10 cellular contexts compared by ENCODE assay signal in genomic region chr7:1920266-1920681, GRCh38.
A peak's percentile ranks its signal among the peaks of the same experiment; 100 is the strongest.
DNase-seq lines count a peak whose midpoint lies in the region; ATAC-seq and TF ChIP-seq lines count a peak whose summit lies in the region.
"Had no signal": no experiment of that assay in that cellular context is flagged by ENCODE, and none has a peak within 500 bp of the region (broad histone marks: within the 10 kb centered on the region; RNA-seq: fewer than 3 reads in every experiment).

No MANE protein-coding gene starts in this region.

- no peaks in the 10 kb centered on the region for H3K9me2 ChIP-seq in OCI-LY7 (ENCODE audit: insufficient read depth, low read length)
- H3K9me2 ChIP-seq in MM.1S (replicated peaks; ENCODE audit: insufficient read depth, low read length) = no peaks in the 10 kb centered on the region

- POLR2A ChIA-PET in OCI-LY7 (lab: Charles Lee) = no interaction called here

- H3K27me3 Mint-ChIP-seq in activated naive CD8-positive, alpha-beta T cell treated with anti-CD3 and anti-CD28 coated beads, Interleukin-2, amount 50 U/mL, for 24 hours = no peaks in the 10 kb centered on the region

- TF ChIP-seq POLR2A in testis (IDR thresholded peaks at IDR 0.05) = no peak

- H2AFZ ChIP-seq in OCI-LY7 (ENCODE audit: low read length) (no peak overlapping the region), MM.1S (ENCODE audit: low read length) (no peak overlapping the region)
- H2AFZ ChIP-seq: PC-9 had no signal

- peak overlapping the region; percentile 9; the same call in 1 of the 2 replicates for H3K4me2 ChIP-seq in OCI-LY7 (ENCODE audit: low read length)
- H3K4me2 ChIP-seq in MM.1S (ENCODE audit: low read depth, low read length) = no peak overlapping the region
- H3K4me2 ChIP-seq: PC-9 had no signal

- H3K36me3 ChIP-seq in OCI-LY7 (ENCODE audit: insufficient read depth, low read length) = no peaks in the 10 kb centered on the region
- no peaks in the 10 kb centered on the region for H3K36me3 ChIP-seq in MM.1S (replicated peaks; ENCODE audit: insufficient read depth, low read length)
- no peaks in the 10 kb centered on the region for H3K36me3 ChIP-seq in testis (ENCODE audit: low read depth, missing control alignments)

- ATAC-seq in GM21529 (IDR thresholded peaks at IDR 0.05; ENCODE audit: unreplicated experiment) = peak; percentile 51
- peak; percentile 29 for ATAC-seq in activated naive CD8-positive, alpha-beta T cell treated with anti-CD3 and anti-CD28 coated beads, Interleukin-2, amount 50 U/mL, for 24 hours

- H3K27me3 ChIP-seq in MM.1S (replicated peaks; ENCODE audit: insufficient read depth, low read length) (no peaks in the 10 kb centered on the region), testis (no peaks in the 10 kb centered on the region)

- H3K27ac Mint-ChIP-seq in activated naive CD8-positive, alpha-beta T cell treated with anti-CD3 and anti-CD28 coated beads, Interleukin-2, amount 50 U/mL, for 24 hours = peak overlapping the region; percentile 55

- no peak overlapping the region for H3K27ac ChIP-seq in OCI-LY7 (ENCODE audit: low read depth, low read length, poor library complexity, severe bottlenecking)
- H3K27ac ChIP-seq in MM.1S (ENCODE audit: low read length) = no peak overlapping the region
- no peak overlapping the region for H3K27ac ChIP-seq in testis
- H3K27ac ChIP-seq: PC-9 had no signal

- BruUV-seq in OCI-LY7 (replicated peaks; lab: Mats Ljungman, UMichigan) = no TSS peak

- 60 to 68% methylated on average over 16 to 20 of the region's 20 CpGs for WGBS in testis, 2 donors

- CTCF ChIA-PET in OCI-LY7 (lab: Charles Lee; ENCODE audit: unreplicated experiment) = no interaction called here

- H3K4me1 ChIP-seq in OCI-LY7 (ENCODE audit: insufficient read depth, low read length, poor library complexity, severe bottlenecking) = no peaks in the 10 kb centered on the region
- no peaks in the 10 kb centered on the region for H3K4me1 ChIP-seq in MM.1S (ENCODE audit: low read length)
- peaks cover 5% of the 10 kb centered on the region for H3K4me1 ChIP-seq in testis

- no peaks in the 10 kb centered on the region for H3F3A ChIP-seq in MM.1S (ENCODE audit: insufficient read depth, low read length)

- H3K4me3 Mint-ChIP-seq in activated naive CD8-positive, alpha-beta T cell treated with anti-CD3 and anti-CD28 coated beads, Interleukin-2, amount 50 U/mL, for 24 hours = peak overlapping the region; percentile 69

- no peak overlapping the region for H3K4me3 ChIP-seq in OCI-LY7 (ENCODE audit: low read depth, low read length, poor library complexity, severe bottlenecking)
- H3K4me3 ChIP-seq in MM.1S (ENCODE audit: low read length) = no peak overlapping the region
- H3K4me3 ChIP-seq in testis = no peak overlapping the region
- H3K4me3 ChIP-seq: PC-9 had no signal

- H3K79me2 ChIP-seq in OCI-LY7 (ENCODE audit: insufficient read depth, low read depth, low read length) (no peaks in the 10 kb centered on the region), MM.1S (ENCODE audit: low read length) (no peaks in the 10 kb centered on the region)

- H3K36me3 Mint-ChIP-seq in activated naive CD8-positive, alpha-beta T cell treated with anti-CD3 and anti-CD28 coated beads, Interleukin-2, amount 50 U/mL, for 24 hours (ENCODE audit: low read depth) = peaks cover 11% of the 10 kb centered on the region

- no peaks in the 10 kb centered on the region for H3K9me3 ChIP-seq in OCI-LY7 (ENCODE audit: low read length)
- no peaks in the 10 kb centered on the region for H3K9me3 ChIP-seq in MM.1S (replicated peaks; ENCODE audit: insufficient read depth, low read length)
- H3K9me3 ChIP-seq in testis = no peaks in the 10 kb centered on the region

- DNase-seq in OCI-LY7 (ENCODE audit: low spot score) (no peak), MM.1S (no peak), islet precursor cell (no peak), testis (no peak)
- peak; percentile 35 for DNase-seq in activated naive CD8-positive, alpha-beta T cell treated with anti-CD3 and anti-CD28 coated beads, Interleukin-2, amount 50 U/mL, for 24 hours
- DNase-seq in stimulated activated naive CD4-positive, alpha-beta T cell treated with Interleukin-2 at 50 U/mL for 16 hours (lab: John Stamatoyannopoulos, UW) = peak; percentile 37
- no peak for DNase-seq in effector CD8-positive, alpha-beta T cell (lab: John Stamatoyannopoulos, UW)
- DNase-seq: mesendoderm, PC-9 had no signal

- peaks cover 59% of the 10 kb centered on the region for H3K4me1 Mint-ChIP-seq in activated naive CD8-positive, alpha-beta T cell treated with anti-CD3 and anti-CD28 coated beads, Interleukin-2, amount 50 U/mL, for 24 hours

- intact Hi-C loops in OCI-LY7 (cut with micrococcal nuclease; ENCODE audit: unreplicated experiment) = no loop called here
- intact Hi-C loops in testis (cut with DNase I; ENCODE audit: low total_unique reads) = no loop called here

- no peaks in the 10 kb centered on the region for H3K9me3 Mint-ChIP-seq in activated naive CD8-positive, alpha-beta T cell treated with anti-CD3 and anti-CD28 coated beads, Interleukin-2, amount 50 U/mL, for 24 hours

- TF ChIP-seq CTCF in OCI-LY7 (conservative IDR thresholded peaks at IDR 0.05; ENCODE audit: low read length) (no peak), MM.1S (IDR thresholded peaks at IDR 0.05; ENCODE audit: low read length) (no peak), testis (IDR thresholded peaks at IDR 0.05) (no peak)

- H3K9ac ChIP-seq in MM.1S (ENCODE audit: low read length) = no peak overlapping the region

- no peaks in the 10 kb centered on the region for H4K20me1 ChIP-seq in OCI-LY7 (ENCODE audit: insufficient read depth, low read length)
- H4K20me1 ChIP-seq in MM.1S (ENCODE audit: insufficient read depth, low read length) = no peaks in the 10 kb centered on the region

Comparison
In these comparisons a context has a peak if more than half of its experiments do, and no peak if none do; other contexts are left out.
1. DNase-seq: peak in activated naive CD8-positive, alpha-beta T cell treated with anti-CD3 and anti-CD28 coated beads, Interleukin-2, amount 50 U/mL, for 24 hours (single experiment) and stimulated activated naive CD4-positive, alpha-beta T cell treated with Interleukin-2 at 50 U/mL for 16 hours (single experiment); none in OCI-LY7 (single experiment), MM.1S (single experiment), effector CD8-positive, alpha-beta T cell (single experiment), islet precursor cell (single experiment) and testis (single experiment).